In genomic region chr1:109444376-109444775, GRCh38 we compare ENCODE assay signal across 15 cellular contexts. TPM values are rescaled to one million over a fixed set of nuclear protein-coding genes. Genes with fewer than 3 reads are reported as not detected.
DNase-seq lines count a peak whose midpoint lies in the region; ATAC-seq and TF ChIP-seq lines count a peak whose summit lies in the region.
"Had no signal": no experiment of that assay in that cellular context is flagged by ENCODE, and none has a peak within 500 bp of the region (broad histone marks: within the 10 kb centered on the region; RNA-seq: fewer than 3 reads in every experiment).

No MANE protein-coding gene starts in this region.

- TF ChIP-seq CTCF in fibroblast of mammary gland (conservative IDR thresholded peaks at IDR 0.05; ENCODE audit: control insufficient read depth, insufficient read depth, low read depth, low read length), result no peak

- no peak for TF ChIP-seq RAD21 in Ishikawa (IDR thresholded peaks at IDR 0.05; ENCODE audit: low read depth)

- no peak overlapping the region for H3K4me3 ChIP-seq in fibroblast of mammary gland (ENCODE audit: control insufficient read depth, low read depth, low read length)
- H3K4me3 ChIP-seq: GM12878, HAP-1, SK-N-MC had no signal

- DNase-seq in NCI-H524 (lab: John Stamatoyannopoulos, UW) (peak; percentile 16 to 25), NCI-H524 treated with DMSO at 0.1 percent for 48 hours (lab: John Stamatoyannopoulos, UW) (no peak), fibroblast of mammary gland (ENCODE audit: low read depth) (peak; percentile 36), SW 1271 (lab: John Stamatoyannopoulos, UW) (no peak), left colon (no peak)
- DNase-seq: 8988T, NCI-H1436 treated with DMSO at 0.1 percent for 48 hours, NCI-H2081, NCI-H510A treated with DMSO at 0.1 percent for 48 hours, PC-3 had no signal

- TF ChIP-seq EP300 in Ishikawa (IDR thresholded peaks at IDR 0.05; ENCODE audit: borderline replicate concordance), result no peak

- no peak for ATAC-seq in left colon
- ATAC-seq: GM12878, PC-3 had no signal

- intact Hi-C loops in left colon (cut with DNase I, micrococcal nuclease), result no loop called here

TF ChIP-seq in Ishikawa, 13 proteins besides CTCF, POLR2A, EP300 and RAD21:
- TF ChIP-seq TCF12 (IDR thresholded peaks at IDR 0.05; ENCODE audit: low read depth), result no peak
- no peak for TF ChIP-seq YY1 (IDR thresholded peaks at IDR 0.05; ENCODE audit: low read depth)
- TF ChIP-seq CREB1 (IDR thresholded peaks at IDR 0.05; ENCODE audit: low read depth), result no peak
- TF ChIP-seq CEBPB (IDR thresholded peaks at IDR 0.05), result no peak
- peak; percentile 46; the same call in 1 of the 2 replicates for TF ChIP-seq USF1 (IDR thresholded peaks at IDR 0.05)
- TF ChIP-seq MAX (IDR thresholded peaks at IDR 0.05), result no peak
TF ChIP-seq in Ishikawa: peak in this region for 1.

RNA-seq across cellular contexts. Expression of gene PSMA5, which starts 18.1 kb away (rescaled TPM):
- 10 to 100 TPM; 76.3 to 92.1 TPM for total RNA-seq in left colon

RNA-seq across cellular contexts. Expression of gene SYPL2, which starts 22.0 kb away (rescaled TPM):
- under 1 TPM; 0.15 to 0.87 TPM for total RNA-seq in left colon
- total RNA-seq: G401, PC-3 had no signal

RNA-seq across cellular contexts. Expression of gene ATXN7L2, which starts 39.3 kb away (rescaled TPM):
- 1 to 10 TPM; 1.8 to 1.9 TPM for total RNA-seq in left colon

RNA-seq across cellular contexts. Expression of gene SORT1, which starts 46.7 kb away (rescaled TPM):
- 100 to 1,000 TPM; 123 to 124 TPM for total RNA-seq in left colon

RNA-seq across cellular contexts. Expression of gene CYB561D1, which starts 49.5 kb away (rescaled TPM):
- 10 to 100 TPM; 10.0 to 18.7 TPM for total RNA-seq in left colon

Comparison
In these comparisons a context has a peak if more than half of its experiments do, and no peak if none do; other contexts are left out.
1. DNase-seq: peak in NCI-H524 (2 of 2) and fibroblast of mammary gland (single experiment); none in NCI-H524 treated with DMSO at 0.1 percent for 48 hours (single experiment), SW 1271 (0 of 2) and left colon (0 of 2).